Comparison of ENCODE assay signal across 35 cellular contexts in genomic region chr2:68964282-68964681, GRCh38. TPM values are rescaled to one million over a fixed set of nuclear protein-coding genes. Genes with fewer than 3 reads are reported as not detected.
"Had no signal": no experiment of that assay in that cellular context is flagged by ENCODE, and none has a peak within 500 bp of the region (broad histone marks: within the 10 kb centered on the region; RNA-seq: fewer than 3 reads in every experiment).

No MANE protein-coding gene starts in this region.

- H3K36me3 Mint-ChIP-seq: natural killer cell; neural progenitor cell; stimulated activated memory B cell treated with anti-CD40 and anti-IgM and Interleukin-4, amounts not matched to agents 10 μg/mL and 1 μg/mL and 100 μg/mL, for 72 hours had no signal

- H3K27ac ChIP-seq: neural progenitor cell, ovary, parathyroid adenoma, psoas muscle, skin epidermis, spleen, thoracic aorta, thyroid gland, tibial nerve, upper lobe of left lung, vagina had no signal

- H3K4me3 Mint-ChIP-seq: natural killer cell; nephron; neural progenitor cell; stimulated activated memory B cell treated with anti-CD40 and anti-IgM and Interleukin-4, amounts not matched to agents 10 μg/mL and 1 μg/mL and 100 μg/mL, for 72 hours; stimulated activated naive CD8-positive, alpha-beta T cell treated with anti-CD3 and anti-CD28 coated beads, Interleukin-15, amount 100 ng/mL, for 72 hours had no signal

- H3K4me1 Mint-ChIP-seq: natural killer cell; nephron; neural progenitor cell; stimulated activated naive CD8-positive, alpha-beta T cell treated with anti-CD3 and anti-CD28 coated beads, Interleukin-15, amount 100 ng/mL, for 72 hours had no signal

- H3K9ac ChIP-seq: neural progenitor cell, parathyroid adenoma had no signal

- ATAC-seq: natural killer cell; psoas muscle; right cardiac atrium; sciatic nerve; stimulated activated memory B cell treated with anti-CD40 and anti-IgM and Interleukin-4, amounts not matched to agents 10 μg/mL and 1 μg/mL and 100 μg/mL, for 72 hours; stimulated activated naive CD8-positive, alpha-beta T cell treated with anti-CD3 and anti-CD28 coated beads, Interleukin-15, amount 100 ng/mL, for 72 hours; stimulated activated naive CD8-positive, alpha-beta T cell treated with anti-CD3 and anti-CD28 coated beads, Interleukin-15, Interleukin-2, amounts not matched to agents 100 U/mL and 50 U/mL, for 24 hours had no signal

- H3K79me2 ChIP-seq: parathyroid adenoma had no signal

- H3K4me3 ChIP-seq: neural progenitor cell, ovary, psoas muscle, skin epidermis, smooth muscle cell, spleen, thoracic aorta, thyroid gland, tibial nerve, upper lobe of left lung, vagina had no signal

- DNase-seq: natural killer cell; occipital lobe; ovary; posterior cingulate gyrus; psoas muscle; right cardiac atrium; spleen; stimulated activated CD4-positive, alpha-beta T cell treated with anti-CD3 and anti-CD28 coated beads, Interleukin-12 subunit alpha, Interleukin-12 subunit beta, amount 100 ng/mL, for 4 hours; stimulated activated CD4-positive, alpha-beta T cell treated with anti-CD3 and anti-CD28 coated beads, Interleukin-1b, Interleukin-23, amount 100 ng/mL, for 48 hours; stimulated activated CD4-positive, alpha-beta T cell treated with anti-CD3 and anti-CD28 coated beads, Interleukin-4, amount 100 ng/mL, for 1 hour; stimulated activated CD4-positive, alpha-beta T cell treated with anti-CD3 and anti-CD28 coated beads, Interleukin-4, amount 100 ng/mL, for 4 hours; stimulated activated CD8-positive, alpha-beta memory T cell treated with anti-CD3 and anti-CD28 coated beads, Interleukin-4, amount 100 ng/mL, for 48 hours; stimulated activated naive CD4-positive, alpha-beta T cell; stimulated activated naive CD8-positive, alpha-beta T cell treated with anti-CD3 and anti-CD28 coated beads, Interleukin-15, amount 100 ng/mL, for 72 hours; stimulated activated naive CD8-positive, alpha-beta T cell treated with anti-CD3 and anti-CD28 coated beads, Interleukin-15, Interleukin-2, amounts not matched to agents 100 U/mL and 50 U/mL, for 24 hours; substantia nigra; thyroid gland; trophoblast cell; upper lobe of left lung had no signal

- H3K9me3 ChIP-seq: ovary, psoas muscle, spleen, thoracic aorta, thyroid gland, tibial nerve, upper lobe of left lung, vagina had no signal

- H3K27ac Mint-ChIP-seq: natural killer cell; nephron; neural progenitor cell; progenitor cell of endocrine pancreas; stimulated activated memory B cell treated with anti-CD40 and anti-IgM and Interleukin-4, amounts not matched to agents 10 μg/mL and 1 μg/mL and 100 μg/mL, for 72 hours had no signal

- H2AFZ ChIP-seq: neural progenitor cell, parathyroid adenoma had no signal

- H3K36me3 ChIP-seq: neural progenitor cell, ovary, spleen, thoracic aorta, thyroid gland, tibial nerve, upper lobe of left lung, vagina had no signal

- H3K27me3 ChIP-seq: neural progenitor cell, ovary, spleen, thyroid gland, tibial nerve, upper lobe of left lung, vagina had no signal

- FAIRE-seq: urothelium cell line had no signal

- H3K9me3 Mint-ChIP-seq: natural killer cell; neural progenitor cell; stimulated activated memory B cell treated with anti-CD40 and anti-IgM and Interleukin-4, amounts not matched to agents 10 μg/mL and 1 μg/mL and 100 μg/mL, for 72 hours; stimulated activated naive CD8-positive, alpha-beta T cell treated with anti-CD3 and anti-CD28 coated beads, Interleukin-15, amount 100 ng/mL, for 72 hours had no signal

- H3K27me3 Mint-ChIP-seq: stimulated activated memory B cell treated with anti-CD40 and anti-IgM and Interleukin-4, amounts not matched to agents 10 μg/mL and 1 μg/mL and 100 μg/mL, for 72 hours; stimulated activated naive CD8-positive, alpha-beta T cell treated with anti-CD3 and anti-CD28 coated beads, Interleukin-15, amount 100 ng/mL, for 72 hours had no signal

- H3K4me1 ChIP-seq: neural progenitor cell, parathyroid adenoma, psoas muscle, spleen, thyroid gland, tibial nerve, upper lobe of left lung, vagina had no signal

- H3K4me2 ChIP-seq: neural progenitor cell, smooth muscle cell had no signal

RNA-seq across cellular contexts. Expression of gene GKN1, which starts 10.2 kb away (rescaled TPM):
- total RNA-seq: natural killer cell, occipital lobe, osteoblast, ovary, progenitor cell of endocrine pancreas, psoas muscle, renal cortical epithelial cell, right cardiac atrium, sciatic nerve, smooth muscle cell, spleen, thyroid gland, tibial nerve, upper lobe of left lung, ureter, vagina had no signal
- polyA plus RNA-seq: neural cell, ovary, right cardiac atrium, smooth muscle cell had no signal

RNA-seq across cellular contexts. Expression of gene GKN2, which starts 11.6 kb away (rescaled TPM):
- total RNA-seq: natural killer cell, occipital lobe, osteoblast, ovary, progenitor cell of endocrine pancreas, psoas muscle, renal cortical epithelial cell, right cardiac atrium, sciatic nerve, smooth muscle cell, spleen, thyroid gland, tibial nerve, ureter, vagina had no signal
- polyA plus RNA-seq: neural cell, psoas muscle, right cardiac atrium, smooth muscle cell had no signal

RNA-seq across cellular contexts. Expression of gene ANTXR1, which starts 48.7 kb away (rescaled TPM):
- total RNA-seq: natural killer cell had no signal
